In the genomic region with DNA sequence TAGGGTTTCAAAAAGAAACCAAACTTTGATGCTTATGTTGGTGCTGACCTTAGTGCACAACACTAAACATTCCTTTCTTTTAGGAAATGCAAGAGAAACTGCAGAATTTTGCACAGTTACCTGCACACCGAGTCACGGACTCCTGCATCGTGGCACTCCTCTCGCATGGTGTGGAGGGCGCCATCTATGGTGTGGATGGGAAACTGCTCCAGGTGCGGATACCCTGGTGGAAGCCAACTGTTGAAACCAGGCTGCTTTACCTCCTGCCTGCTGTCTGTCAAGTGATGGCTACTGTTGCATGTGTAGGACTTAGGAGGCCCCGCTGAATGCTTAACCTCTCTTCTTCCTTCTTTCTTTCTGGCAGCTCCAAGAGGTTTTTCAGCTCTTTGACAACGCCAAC, we compare ENCODE assay signal across 9 cellular contexts. TPM values are rescaled to one million over a fixed set of nuclear protein-coding genes. Genes with fewer than 3 reads are reported as not detected.
A peak's percentile ranks its signal among the peaks of the same experiment; 100 is the strongest.
DNase-seq lines count a peak whose midpoint lies in the region; FAIRE-seq and TF ChIP-seq lines count a peak whose summit lies in the region.
"Had no signal": no experiment of that assay in that cellular context is flagged by ENCODE, and none has a peak within 500 bp of the region (broad histone marks: within the 10 kb centered on the region; RNA-seq: fewer than 3 reads in every experiment).

No MANE protein-coding gene starts in this region.

- TF ChIP-seq CTCF in OCI-LY7 (conservative IDR thresholded peaks at IDR 0.05; ENCODE audit: low read length) (peak; percentile 87), right atrium auricular region (IDR thresholded peaks at IDR 0.05) (peak; percentile 36 to 63)

- peaks cover 6% of the 10 kb centered on the region; the same call in 1 of the 2 replicates for H3K79me2 ChIP-seq in OCI-LY7 (ENCODE audit: insufficient read depth, low read depth, low read length)

- POLR2A ChIA-PET in OCI-LY7 (lab: Charles Lee), result interaction anchor here (0.7 to 2.3 kb wide), 6 partner anchors 9 to 19 kb away, joined by 3 to 15 read pairs (median 4); a partner anchor contains a TSS

- no peaks in the 10 kb centered on the region for H3K27me3 ChIP-seq in right atrium auricular region

- H3K9me3 ChIP-seq in OCI-LY7 (ENCODE audit: low read length) (no peaks in the 10 kb centered on the region), right atrium auricular region (no peaks in the 10 kb centered on the region)

- H3K27ac ChIP-seq in OCI-LY7 (ENCODE audit: low read depth, low read length, poor library complexity, severe bottlenecking) (no peak overlapping the region), right atrium auricular region (peak overlapping the region in 1 of 2 donors; percentile 4)

- H3K9me2 ChIP-seq in OCI-LY7 (ENCODE audit: insufficient read depth, low read length), result no peaks in the 10 kb centered on the region

- CTCF ChIA-PET in OCI-LY7 (lab: Charles Lee; ENCODE audit: unreplicated experiment), result interaction anchor here (0.6 to 1.2 kb wide), 6 partner anchors 9 to 59 kb away, joined by 3 to 5 read pairs (median 3); no protein-coding TSS in a partner anchor

- H2AFZ ChIP-seq in OCI-LY7 (ENCODE audit: low read length), result no peak overlapping the region

- H3K4me1 ChIP-seq in OCI-LY7 (ENCODE audit: insufficient read depth, low read length, poor library complexity, severe bottlenecking) (peaks cover 14% of the 10 kb centered on the region), right atrium auricular region (peaks cover 0 to 24% of the 10 kb centered on the region in 2 donors)

- H3K4me3 ChIP-seq in OCI-LY7 (ENCODE audit: low read depth, low read length, poor library complexity, severe bottlenecking) (no peak overlapping the region), right atrium auricular region (no peak overlapping the region)

- peaks cover 5% of the 10 kb centered on the region; the same call in 1 of the 2 replicates for H4K20me1 ChIP-seq in OCI-LY7 (ENCODE audit: insufficient read depth, low read length)

- H3K36me3 ChIP-seq in OCI-LY7 (ENCODE audit: insufficient read depth, low read length) (peaks cover 97% of the 10 kb centered on the region), right atrium auricular region (peaks cover 91% of the 10 kb centered on the region)

- DNase-seq in NCI-H510A (lab: John Stamatoyannopoulos, UW) (peak; percentile 1), NCI-H510A treated with DMSO at 0.1 percent for 48 hours (lab: John Stamatoyannopoulos, UW) (no peak), OCI-LY7 (ENCODE audit: low spot score) (peak; percentile 55), right atrium auricular region (ENCODE audit: low spot score) (no peak), DMS153 (lab: John Stamatoyannopoulos, UW) (no peak), GM12892 (ENCODE audit: insufficient read length) (no peak)
- peak; percentile 84 for DNase-seq in activated effector memory CD4-positive, alpha-beta T cell treated with anti-CD3 and anti-CD28 coated beads, Interleukin-2, amount 50 U/mL, for 16 hours
- DNase-seq in stimulated activated CD4-positive, alpha-beta T cell treated with anti-CD3 and anti-CD28 coated beads, TNF-alpha, amount 100 ng/mL, for 1 hour (ENCODE audit: low read depth in 3 of 3, low spot score in 1 of 3), result peak; percentile 34 to 43 (median 42)

- no peak for FAIRE-seq in GM12892 (lab: Jason Lieb, UNC)

- H3K4me2 ChIP-seq in OCI-LY7 (ENCODE audit: low read length), result no peak overlapping the region

- BruUV-seq in OCI-LY7 (replicated peaks; lab: Mats Ljungman, UMichigan), result no TSS peak

- intact Hi-C loops in OCI-LY7 (cut with micrococcal nuclease; ENCODE audit: unreplicated experiment), result no loop called here

- TF ChIP-seq POLR2A in GM12892 (IDR thresholded peaks at IDR 0.05; ENCODE audit: low read depth, low read length), result no peak

RNA-seq across cellular contexts. Expression of a gene that starts 11.7 kb away (rescaled TPM):
- total RNA-seq in OCI-LY7 (2014; rRNA removed; shearing (Covaris generic)), result 27.2 and 33.9 TPM in 2 replicates
- total RNA-seq in OCI-LY7 (2022) (60.5 and 61.6 TPM in 2 replicates), right atrium auricular region (1 to 10 TPM; 5.2 to 7.6 TPM)
- polyA plus RNA-seq in GM12892 (2012; ENCODE audit: missing spikeins), result 21.0 TPM

RNA-seq across cellular contexts. Expression of a gene that starts 15.1 kb away (rescaled TPM):
- not detected in 2 replicates for total RNA-seq in OCI-LY7 (2014; rRNA removed; shearing (Covaris generic))
- total RNA-seq in OCI-LY7 (2022) (0.46 and 0.48 TPM in 2 replicates), right atrium auricular region (10 to 100 TPM in 1 of 2 donors, 1 to 10 TPM in 1; 7.8 to 12.3 TPM)
- 0.89 TPM for polyA plus RNA-seq in GM12892 (2012; ENCODE audit: missing spikeins)
- total RNA-seq: fibroblast of lung had no signal
- polyA plus RNA-seq: fibroblast of lung had no signal

RNA-seq across cellular contexts. Expression of a gene that starts 16.1 kb away (rescaled TPM):
- total RNA-seq in OCI-LY7 (2014; rRNA removed; shearing (Covaris generic)), result not detected in 2 replicates
- total RNA-seq in OCI-LY7 (2022) (not detected in 2 replicates), right atrium auricular region (not detected)
- polyA plus RNA-seq in GM12892 (2012; ENCODE audit: missing spikeins), result not detected
- polyA plus RNA-seq: fibroblast of lung had no signal

RNA-seq across cellular contexts. Expression of a gene that starts 36.6 kb away (rescaled TPM):
- total RNA-seq in OCI-LY7 (2014; rRNA removed; shearing (Covaris generic)), result 37.8 and 39.4 TPM in 2 replicates
- total RNA-seq in OCI-LY7 (2022) (41.6 and 44.5 TPM in 2 replicates), right atrium auricular region (100 to 1,000 TPM; 169 to 270 TPM)
- polyA plus RNA-seq in GM12892 (2012; ENCODE audit: missing spikeins), result 88.3 TPM

Comparison
In these comparisons a context has a peak if more than half of its experiments do, and no peak if none do; other contexts are left out.
1. DNase-seq: peak in NCI-H510A (single experiment), OCI-LY7 (single experiment), activated effector memory CD4-positive, alpha-beta T cell treated with anti-CD3 and anti-CD28 coated beads, Interleukin-2, amount 50 U/mL, for 16 hours (single experiment) and stimulated activated CD4-positive, alpha-beta T cell treated with anti-CD3 and anti-CD28 coated beads, TNF-alpha, amount 100 ng/mL, for 1 hour (3 of 3); none in NCI-H510A treated with DMSO at 0.1 percent for 48 hours (single experiment), right atrium auricular region (single experiment), DMS153 (single experiment) and GM12892 (single experiment).
2. RNA of a gene that starts 15.1 kb away (total RNA-seq): 7.8 to 12.3 TPM in right atrium auricular region; 0.46 to 0.48 TPM in OCI-LY7; every median in the first group is over 4 times any median in the second.